In genomic region chr20:34084227-34084923, GRCh38 we compare ENCODE assay signal across 14 cellular contexts. TPM values are rescaled to one million over a fixed set of nuclear protein-coding genes. Genes with fewer than 3 reads are reported as not detected.
DNase-seq lines count a peak whose midpoint lies in the region; ATAC-seq and TF ChIP-seq lines count a peak whose summit lies in the region.
"Had no signal": no experiment of that assay in that cellular context is flagged by ENCODE, and none has a peak within 500 bp of the region (broad histone marks: within the 10 kb centered on the region; RNA-seq: fewer than 3 reads in every experiment).

No MANE protein-coding gene starts in this region.

- H3K9me3 ChIP-seq in CD4-positive, CD25-positive, alpha-beta regulatory T cell (ENCODE audit: control insufficient read depth in 2 of 2, low read length in 2 of 2): no peaks in the 10 kb centered on the region
- no peaks in the 10 kb centered on the region for H3K9me3 ChIP-seq in OCI-LY7 (ENCODE audit: low read length)
- H3K9me3 ChIP-seq: testis had no signal

- no peaks in the 10 kb centered on the region for H4K20me1 ChIP-seq in OCI-LY7 (ENCODE audit: insufficient read depth, low read length)

- peaks cover 4 to 27% (median 21%) of the 10 kb centered on the region in 4 donors for H3K4me1 Mint-ChIP-seq in CD4-positive, CD25-positive, alpha-beta regulatory T cell
- peaks cover 22% of the 10 kb centered on the region for H3K4me1 Mint-ChIP-seq in memory B cell
- H3K4me1 Mint-ChIP-seq: activated CD4-positive, alpha-beta T cell treated with anti-CD3 and anti-CD28 coated beads, Interleukin-2, amount 10 ng/mL, durations not matched to agents 7 days and 5 days had no signal

- DNase-seq in DMS 273 (lab: John Stamatoyannopoulos, UW; ENCODE audit: unreplicated experiment) (peak; percentile 24), DMS 273 treated with DMSO at 0.1 percent for 48 hours (lab: John Stamatoyannopoulos, UW) (no peak), OCI-LY7 (ENCODE audit: low spot score) (peak; percentile 40), memory B cell (ENCODE audit: low spot score in 2 of 2) (no peak), left colon (no peak), DMS114 treated with DMSO at 0.1 percent for 48 hours (lab: John Stamatoyannopoulos, UW; ENCODE audit: unreplicated experiment) (no peak)
- no peak for DNase-seq in CD4-positive, CD25-positive, alpha-beta regulatory T cell
- DNase-seq: 8988T; activated CD4-positive, alpha-beta T cell treated with anti-CD3 and anti-CD28 coated beads, Interleukin-2, amount 10 ng/mL, durations not matched to agents 7 days and 5 days; effector memory CD4-positive, alpha-beta T cell; MV-4-11; testis had no signal

- BruUV-seq in OCI-LY7 (replicated peaks; lab: Mats Ljungman, UMichigan): TSS peak; percentile 2

- H3K79me2 ChIP-seq in OCI-LY7 (ENCODE audit: insufficient read depth, low read depth, low read length): peaks cover 9% of the 10 kb centered on the region; the same call in 1 of the 2 replicates

- CTCF ChIA-PET in OCI-LY7 (lab: Charles Lee; ENCODE audit: unreplicated experiment): interaction anchor here (0.6 kb wide), 1 partner anchor 247 kb away, joined by 3 read pairs; no protein-coding TSS in a partner anchor

- no peaks in the 10 kb centered on the region for H3K9me3 Mint-ChIP-seq in CD4-positive, CD25-positive, alpha-beta regulatory T cell
- no peaks in the 10 kb centered on the region for H3K9me3 Mint-ChIP-seq in memory B cell
- H3K9me3 Mint-ChIP-seq: activated CD4-positive, alpha-beta T cell treated with anti-CD3 and anti-CD28 coated beads, Interleukin-2, amount 10 ng/mL, durations not matched to agents 7 days and 5 days had no signal

- H3K27me3 ChIP-seq in CD4-positive, CD25-positive, alpha-beta regulatory T cell (ENCODE audit: control insufficient read depth, insufficient read depth, low read length): no peaks in the 10 kb centered on the region
- H3K27me3 ChIP-seq: testis had no signal

- peak overlapping the region in 2 of 3 donors; percentile 44 to 63 for H3K27ac Mint-ChIP-seq in CD4-positive, CD25-positive, alpha-beta regulatory T cell
- peak overlapping the region; percentile 89 for H3K27ac Mint-ChIP-seq in memory B cell

- no peak overlapping the region for H3K4me3 ChIP-seq in CD4-positive, CD25-positive, alpha-beta regulatory T cell (ENCODE audit: low read depth, low read length)
- peak overlapping the region; percentile 17 for H3K4me3 ChIP-seq in OCI-LY7 (ENCODE audit: low read depth, low read length, poor library complexity, severe bottlenecking)
- H3K4me3 ChIP-seq: SK-N-MC, testis had no signal

- no peak for ATAC-seq in CD4-positive, CD25-positive, alpha-beta regulatory T cell (ENCODE audit: low read depth in 2 of 2)
- ATAC-seq in memory B cell (ENCODE audit: low read depth) (no peak), HG03159 (IDR thresholded peaks at IDR 0.05; ENCODE audit: unreplicated experiment) (no peak), left colon (no peak)

- POLR2A ChIA-PET in OCI-LY7 (lab: Charles Lee): interaction anchor here (0.6 kb wide), 1 partner anchor 11 kb away, joined by 4 read pairs; no protein-coding TSS in a partner anchor

- no peak for TF ChIP-seq CTCF in OCI-LY7 (conservative IDR thresholded peaks at IDR 0.05; ENCODE audit: low read length)

- H3K36me3 ChIP-seq in CD4-positive, CD25-positive, alpha-beta regulatory T cell (ENCODE audit: control insufficient read depth, insufficient read depth, low read length): peaks cover 77% of the 10 kb centered on the region
- peaks cover 96% of the 10 kb centered on the region for H3K36me3 ChIP-seq in OCI-LY7 (ENCODE audit: insufficient read depth, low read length)

- no peaks in the 10 kb centered on the region for H3K4me1 ChIP-seq in CD4-positive, CD25-positive, alpha-beta regulatory T cell (ENCODE audit: control insufficient read depth, insufficient read depth, low read length, poor library complexity, severe bottlenecking)
- peaks cover 39% of the 10 kb centered on the region for H3K4me1 ChIP-seq in OCI-LY7 (ENCODE audit: insufficient read depth, low read length, poor library complexity, severe bottlenecking)

- intact Hi-C loops in OCI-LY7 (cut with micrococcal nuclease; ENCODE audit: unreplicated experiment) (loop anchor here (5.0 kb wide), 1 partner anchor 292 kb away; no protein-coding TSS in a partner anchor), left colon (cut with DNase I, micrococcal nuclease) (no loop called here)

- no peak overlapping the region for H3K4me3 Mint-ChIP-seq in CD4-positive, CD25-positive, alpha-beta regulatory T cell
- H3K4me3 Mint-ChIP-seq in memory B cell: no peak overlapping the region
- H3K4me3 Mint-ChIP-seq: activated CD4-positive, alpha-beta T cell treated with anti-CD3 and anti-CD28 coated beads, Interleukin-2, amount 10 ng/mL, durations not matched to agents 7 days and 5 days had no signal

- H3K27me3 Mint-ChIP-seq in CD4-positive, CD25-positive, alpha-beta regulatory T cell: no peaks in the 10 kb centered on the region
- no peaks in the 10 kb centered on the region for H3K27me3 Mint-ChIP-seq in memory B cell
- H3K27me3 Mint-ChIP-seq: activated CD4-positive, alpha-beta T cell treated with anti-CD3 and anti-CD28 coated beads, Interleukin-2, amount 10 ng/mL, durations not matched to agents 7 days and 5 days had no signal

- H3K27ac ChIP-seq in CD4-positive, CD25-positive, alpha-beta regulatory T cell (ENCODE audit: insufficient read depth, low read length, poor library complexity, severe bottlenecking): no peak overlapping the region
- H3K27ac ChIP-seq in OCI-LY7 (ENCODE audit: low read depth, low read length, poor library complexity, severe bottlenecking): peak overlapping the region; percentile 87
- H3K27ac ChIP-seq: SK-N-MC had no signal

- no peak overlapping the region for H2AFZ ChIP-seq in OCI-LY7 (ENCODE audit: low read length)

- H3K9me2 ChIP-seq in OCI-LY7 (ENCODE audit: insufficient read depth, low read length): no peaks in the 10 kb centered on the region

- peaks cover 36% of the 10 kb centered on the region for H3K36me3 Mint-ChIP-seq in CD4-positive, CD25-positive, alpha-beta regulatory T cell
- H3K36me3 Mint-ChIP-seq in memory B cell: peaks cover 23% of the 10 kb centered on the region

- peak overlapping the region; percentile 68 for H3K4me2 ChIP-seq in OCI-LY7 (ENCODE audit: low read length)

RNA-seq across cellular contexts. Expression of gene EIF2S2, which starts 27.7 kb away (rescaled TPM):
- total RNA-seq in CD4-positive, CD25-positive, alpha-beta regulatory T cell: 21.6 TPM
- polyA plus RNA-seq in CD4-positive, CD25-positive, alpha-beta regulatory T cell: 10 to 100 TPM; 21.1 to 29.0 (median 23.3) TPM
- total RNA-seq in OCI-LY7 (2014; rRNA removed; shearing (Covaris generic)): 104 and 112 TPM in 2 replicates
- 130 and 140 TPM in 2 replicates for total RNA-seq in OCI-LY7 (2022)
- total RNA-seq in left colon: 10 to 100 TPM; 39.8 to 51.1 TPM

Comparison
In these comparisons a context has a peak if more than half of its experiments do, and no peak if none do; other contexts are left out.
1. DNase-seq: peak in DMS 273 (single experiment) and OCI-LY7 (single experiment); none in DMS 273 treated with DMSO at 0.1 percent for 48 hours (single experiment), CD4-positive, CD25-positive, alpha-beta regulatory T cell (0 of 3), memory B cell (0 of 2), left colon (0 of 2) and DMS114 treated with DMSO at 0.1 percent for 48 hours (single experiment).